In the genomic region with DNA sequence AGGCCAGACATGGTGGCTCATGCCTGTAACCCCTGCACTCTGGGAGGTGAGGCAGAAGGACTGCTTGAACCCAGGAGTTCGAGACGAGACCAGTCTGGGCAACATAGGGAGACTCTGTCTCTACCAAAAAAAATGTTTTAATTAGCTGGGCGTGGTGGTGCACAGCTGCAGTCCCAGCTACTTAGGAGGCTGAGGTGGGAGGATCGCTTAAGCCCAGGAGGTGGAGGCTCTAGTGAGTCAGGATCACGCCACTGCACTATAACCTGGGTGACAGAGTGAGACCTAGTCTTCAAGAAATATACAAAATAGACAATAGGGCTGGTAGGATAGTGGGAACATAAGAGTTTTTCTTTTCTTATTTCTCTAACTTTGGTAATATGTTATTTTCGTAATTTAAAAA, we compare ENCODE assay signal across 15 cellular contexts. TPM values are rescaled to one million over a fixed set of nuclear protein-coding genes. Genes with fewer than 3 reads are reported as not detected.
A peak's percentile ranks its signal among the peaks of the same experiment; 100 is the strongest.
DNase-seq lines count a peak whose midpoint lies in the region; TF ChIP-seq lines count a peak whose summit lies in the region.
"Had no signal": no experiment of that assay in that cellular context is flagged by ENCODE, and none has a peak within 500 bp of the region (broad histone marks: within the 10 kb centered on the region; RNA-seq: fewer than 3 reads in every experiment).

No MANE protein-coding gene starts in this region.

- H3K9ac ChIP-seq in mesenchymal stem cell (ENCODE audit: low read length): no peak overlapping the region

- H3K18ac ChIP-seq in mesenchymal stem cell (ENCODE audit: low read depth in 1 of 2, low read length in 2 of 2): no peak overlapping the region

- no TSS peak for BruUV-seq in Caco-2 (replicated peaks; lab: Mats Ljungman, UMichigan)

- peaks cover 85% of the 10 kb centered on the region for H3K4me1 ChIP-seq in Caco-2
- peaks cover 12% of the 10 kb centered on the region for H3K4me1 ChIP-seq in mesenchymal stem cell (ENCODE audit: control insufficient read depth, insufficient read depth, low read depth, low read length)
- peaks cover 76 to 78% of the 10 kb centered on the region in 2 donors for H3K4me1 ChIP-seq in thyroid gland

- H3K36me3 ChIP-seq in Caco-2 (ENCODE audit: control insufficient read depth, insufficient read depth, low read length) (peaks cover 1% of the 10 kb centered on the region; the same call in 1 of the 2 replicates), mesenchymal stem cell (ENCODE audit: control insufficient read depth in 1 of 2, insufficient read depth in 2 of 2, low read depth in 1 of 2, low read length in 2 of 2) (peaks cover 0 to 19% of the 10 kb centered on the region in 2 experiments), thyroid gland (no peaks in the 10 kb centered on the region)

- peak overlapping the region; percentile 3 to 79 for H2BK12ac ChIP-seq in mesenchymal stem cell (ENCODE audit: low read length in 2 of 2)

- H3K4ac ChIP-seq in mesenchymal stem cell (ENCODE audit: low read depth in 1 of 2, low read length in 2 of 2): peak overlapping the region in 1 of 2 experiments; percentile 56

- intact Hi-C loops in Caco-2 (cut with micrococcal nuclease; ENCODE audit: unreplicated experiment) (loop anchor here (5.0 kb wide), 2 partner anchors 34 to 446 kb away; no protein-coding TSS in a partner anchor), thyroid gland (cut with DNase I) (no loop called here)

- H3K4me3 ChIP-seq in Caco-2 (ENCODE audit: low read depth, low read length) (no peak overlapping the region), mesenchymal stem cell (ENCODE audit: insufficient read depth in 1 of 2, low read depth in 1 of 2, low read length in 2 of 2) (no peak overlapping the region), thyroid gland (replicated peaks in 1 of 3) (no peak overlapping the region)
- H3K4me3 ChIP-seq: GM12878 had no signal

- no peaks in the 10 kb centered on the region for H3K9me3 Mint-ChIP-seq in Caco-2 (ENCODE audit: unreplicated experiment)

- no peaks in the 10 kb centered on the region for H3K27me3 Mint-ChIP-seq in Caco-2 (ENCODE audit: insufficient read depth, unreplicated experiment)
- H3K27me3 Mint-ChIP-seq: CD4-positive, CD25-positive, alpha-beta regulatory T cell had no signal

- CTCF ChIA-PET in Caco-2 (lab: Charles Lee): no interaction called here

- no peak overlapping the region for H2AFZ ChIP-seq in mesenchymal stem cell (ENCODE audit: low read depth, low read length)

- H3K4me3 Mint-ChIP-seq in Caco-2 (ENCODE audit: unreplicated experiment): no peak overlapping the region
- H3K4me3 Mint-ChIP-seq: CD4-positive, CD25-positive, alpha-beta regulatory T cell had no signal

- peaks cover 74% of the 10 kb centered on the region for H3K4me1 Mint-ChIP-seq in Caco-2 (ENCODE audit: low read depth, unreplicated experiment)

- H3K27me3 ChIP-seq in Caco-2 (replicated peaks; ENCODE audit: control insufficient read depth, insufficient read depth, low read length) (no peaks in the 10 kb centered on the region), mesenchymal stem cell (ENCODE audit: control insufficient read depth in 1 of 2, insufficient read depth in 1 of 2, low read length in 2 of 2) (no peaks in the 10 kb centered on the region), thyroid gland (no peaks in the 10 kb centered on the region)

- no peak overlapping the region for H2BK120ac ChIP-seq in mesenchymal stem cell (ENCODE audit: low read depth, low read length)

- peaks cover 11% of the 10 kb centered on the region for H3K79me1 ChIP-seq in mesenchymal stem cell (replicated peaks; ENCODE audit: low read length, poor library complexity, severe bottlenecking)

- POLR2A ChIA-PET in Caco-2 (lab: Charles Lee): no interaction called here

- H3K14ac ChIP-seq in mesenchymal stem cell (ENCODE audit: low read length in 2 of 2): no peak overlapping the region

- H3K23ac ChIP-seq in mesenchymal stem cell (ENCODE audit: low read length in 2 of 2): no peak overlapping the region

- no peak for DNase-seq in Caco-2
- no peak for DNase-seq in mesenchymal stem cell
- DNase-seq in thyroid gland: no peak
- DNase-seq in NCI-H128 (lab: John Stamatoyannopoulos, UW; ENCODE audit: unreplicated experiment): no peak
- DNase-seq in activated CD4-positive, alpha-beta T cell treated with anti-CD3 and anti-CD28 coated beads for 1 hour: no peak
- no peak for DNase-seq in NCI-H2196 treated with DMSO at 0.1 percent for 48 hours (lab: John Stamatoyannopoulos, UW; ENCODE audit: unreplicated experiment)
- DNase-seq: AML-193; Calu3; CD4-positive, CD25-positive, alpha-beta regulatory T cell; MM.1S; NCI-H1930; NCI-H2171; SHP77 treated with DMSO at 0.1 percent for 48 hours had no signal

- peak overlapping the region; percentile 85 for H3K27ac Mint-ChIP-seq in Caco-2 (ENCODE audit: unreplicated experiment)

- H2BK15ac ChIP-seq in mesenchymal stem cell (ENCODE audit: low read depth, poor library complexity, severe bottlenecking): no peak overlapping the region

- H2BK5ac ChIP-seq in mesenchymal stem cell (ENCODE audit: low read depth, low read length, poor library complexity, severe bottlenecking): no peak overlapping the region

- peak overlapping the region; percentile 54 for H4K91ac ChIP-seq in mesenchymal stem cell (ENCODE audit: low read length)

- H3K4me2 ChIP-seq in mesenchymal stem cell (ENCODE audit: low read length, poor library complexity, severe bottlenecking): no peak overlapping the region

- TF ChIP-seq POLR2A in thyroid gland (IDR thresholded peaks at IDR 0.05): no peak

- peaks cover 42% of the 10 kb centered on the region for H3K36me3 Mint-ChIP-seq in Caco-2 (ENCODE audit: insufficient read depth, unreplicated experiment)

- H2AK5ac ChIP-seq in mesenchymal stem cell (ENCODE audit: low read length, severe bottlenecking): peak overlapping the region; percentile 88

- no peak for TF ChIP-seq CTCF in Caco-2 (IDR thresholded peaks at IDR 0.05; ENCODE audit: insufficient read depth in 1 of 2, low read depth in 1 of 2, low read length in 1 of 2, severe bottlenecking in 1 of 2, unreplicated experiment in 1 of 2)
- TF ChIP-seq CTCF in VCaP (conservative IDR thresholded peaks at IDR 0.05): no peak
- TF ChIP-seq CTCF in thyroid gland (IDR thresholded peaks at IDR 0.05): no peak

- peak overlapping the region; percentile 91 for H3K27ac ChIP-seq in VCaP
- H3K27ac ChIP-seq in mesenchymal stem cell (ENCODE audit: low read length, poor library complexity, severe bottlenecking): peak overlapping the region; percentile 42
- H3K27ac ChIP-seq in thyroid gland: peak overlapping the region; percentile 75 to 98 (median 89)

- WGBS in mesenchymal stem cell: 98% methylated on average over 4 of the region's 6 CpGs
- WGBS in thyroid gland, 2 donors: 96 to 99% methylated on average over 6 of the region's 6 CpGs

- H3K9me3 ChIP-seq in Caco-2: no peaks in the 10 kb centered on the region
- H3K9me3 ChIP-seq in mesenchymal stem cell (ENCODE audit: control insufficient read depth, low read length): no peaks in the 10 kb centered on the region
- H3K9me3 ChIP-seq in thyroid gland: no peaks in the 10 kb centered on the region

- H4K8ac ChIP-seq in mesenchymal stem cell (ENCODE audit: low read length): peak overlapping the region; percentile 36

RNA-seq across cellular contexts. Expression of a gene that starts 50.2 kb away (rescaled TPM):
- total RNA-seq in Caco-2 (2022) (106 and 123 TPM in 2 replicates), thyroid gland (100 to 1,000 TPM in 2 of 4 donors, 10 to 100 TPM in 2; 86.1 to 143 (median 103) TPM)
- 52.7 TPM for polyA plus RNA-seq in mesenchymal stem cell (2013, experiment 1 of 2)
- 51.1 TPM for polyA plus RNA-seq in mesenchymal stem cell (2013, experiment 2 of 2)
